ENCODE assay signal across 28 cellular contexts in the genomic region with DNA sequence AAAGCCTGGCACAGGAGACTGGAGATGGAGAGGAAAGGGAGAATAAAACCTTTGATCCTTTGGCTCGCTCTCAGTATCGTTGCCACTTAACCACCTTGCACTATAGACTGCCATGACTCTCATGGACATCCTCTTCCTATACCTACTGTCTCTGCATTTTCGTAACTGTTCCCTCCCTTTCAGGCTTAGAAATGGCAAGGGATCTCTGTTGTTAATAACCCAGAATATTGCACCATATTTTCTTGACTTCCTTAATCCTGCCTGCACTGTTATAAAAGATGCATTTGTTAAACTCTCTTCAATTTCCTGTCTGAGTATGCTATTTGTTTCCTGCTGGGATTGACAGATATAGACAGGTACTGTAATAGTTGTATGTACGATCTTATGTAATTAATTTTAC. TPM values are rescaled to one million over a fixed set of nuclear protein-coding genes. Genes with fewer than 3 reads are reported as not detected.
"Had no signal": no experiment of that assay in that cellular context is flagged by ENCODE, and none has a peak within 500 bp of the region (broad histone marks: within the 10 kb centered on the region; RNA-seq: fewer than 3 reads in every experiment).

No MANE protein-coding gene starts in this region.

- H3K9me3 ChIP-seq: esophagus squamous epithelium, ovary, psoas muscle, sigmoid colon, stomach, thyroid gland had no signal

- H3K27ac Mint-ChIP-seq: effector memory CD8-positive, alpha-beta T cell; mesothelial cell of epicardium; naive thymus-derived CD4-positive, alpha-beta T cell; nephron; neural progenitor cell; stimulated activated effector memory CD8-positive, alpha-beta T cell treated with anti-CD3 and anti-CD28 coated beads, Interleukin-12 subunit alpha, Interleukin-12 subunit beta, amount 100 ng/mL, for 72 hours had no signal

- H3K36me3 ChIP-seq: esophagus squamous epithelium, left lung, neural progenitor cell, ovary, sigmoid colon, stomach, thyroid gland had no signal

- H3K27me3 ChIP-seq: esophagus squamous epithelium, heart right ventricle, left lung, neural progenitor cell, ovary, sigmoid colon, stomach, thyroid gland had no signal

- H3K4me1 Mint-ChIP-seq: mesothelial cell of epicardium; naive thymus-derived CD4-positive, alpha-beta T cell; nephron; stimulated activated effector memory CD8-positive, alpha-beta T cell treated with anti-CD3 and anti-CD28 coated beads, Interleukin-12 subunit alpha, Interleukin-12 subunit beta, amount 100 ng/mL, for 72 hours had no signal

- H3K9me3 Mint-ChIP-seq: nephron had no signal

- H3K27me3 Mint-ChIP-seq: effector memory CD8-positive, alpha-beta T cell had no signal

- H3K4me3 ChIP-seq: esophagus squamous epithelium, heart right ventricle, left lung, neural progenitor cell, ovary, psoas muscle, sigmoid colon, stomach, thyroid gland had no signal

- DNase-seq: cortex of kidney; effector memory CD8-positive, alpha-beta T cell; erythroblast; esophagus squamous epithelium; foreskin melanocyte; glutamatergic neuron; heart right ventricle; hippocampal formation; left cardiac atrium; left lung; mesenchymal stem cell; naive thymus-derived CD4-positive, alpha-beta T cell; nucleus accumbens; ovary; posterior cingulate gyrus; psoas muscle; right cardiac atrium; sigmoid colon; stimulated activated CD4-positive, alpha-beta T cell treated with anti-CD3 and anti-CD28 coated beads, Interleukin-2, amount 100 ng/mL, for 24 hours; stimulated activated CD4-positive, alpha-beta T cell treated with anti-CD3 and anti-CD28 coated beads, Interleukin-4, amount 100 ng/mL, for 24 hours; stimulated activated naive CD4-positive, alpha-beta T cell treated with Interleukin-2 at 50 U/mL for 16 hours; stomach; thyroid gland; trophoblast cell had no signal

- H3K36me3 Mint-ChIP-seq: stimulated activated effector memory CD8-positive, alpha-beta T cell treated with anti-CD3 and anti-CD28 coated beads, Interleukin-12 subunit alpha, Interleukin-12 subunit beta, amount 100 ng/mL, for 72 hours had no signal

- H3K27ac ChIP-seq: esophagus squamous epithelium, left lung, neural progenitor cell, ovary, psoas muscle, sigmoid colon, stomach, thyroid gland had no signal

- H3K4me1 ChIP-seq: esophagus squamous epithelium, left lung, psoas muscle, sigmoid colon, stomach, thyroid gland had no signal

- ATAC-seq: effector memory CD8-positive, alpha-beta T cell; heart right ventricle; left cardiac atrium; left lung; naive thymus-derived CD4-positive, alpha-beta T cell; psoas muscle; right cardiac atrium; stimulated activated effector memory CD8-positive, alpha-beta T cell treated with anti-CD3 and anti-CD28 coated beads, Interleukin-12 subunit alpha, Interleukin-12 subunit beta, amount 100 ng/mL, for 72 hours had no signal

- H3K4me3 Mint-ChIP-seq: effector memory CD8-positive, alpha-beta T cell; mesothelial cell of epicardium; naive thymus-derived CD4-positive, alpha-beta T cell; nephron; neural progenitor cell; stimulated activated effector memory CD8-positive, alpha-beta T cell treated with anti-CD3 and anti-CD28 coated beads, Interleukin-12 subunit alpha, Interleukin-12 subunit beta, amount 100 ng/mL, for 72 hours had no signal

RNA-seq across cellular contexts. Expression of gene CYYR1, which starts 38.6 kb away (rescaled TPM):
- total RNA-seq: naive thymus-derived CD4-positive, alpha-beta T cell had no signal
- polyA plus RNA-seq: naive thymus-derived CD4-positive, alpha-beta T cell had no signal
